In genomic region chr17:39675390-39676082, GRCh38 we compare ENCODE assay signal across 1 cellular context.
TF ChIP-seq lines count a peak whose summit lies in the region.

No MANE protein-coding gene starts in this region.

TF ChIP-seq in K562, 482 proteins besides CTCF, POLR2A, EP300 and RAD21:
- TF ChIP-seq PCBP1 (IDR thresholded peaks at IDR 0.05; ENCODE audit: low read depth, low read length, poor library complexity, severe bottlenecking), result no peak
- TF ChIP-seq BCOR (IDR thresholded peaks at IDR 0.05), result 0 out of 2 replicates have a peak, but pooled peaks have one; percentile 41
- TF ChIP-seq PTTG1 (tag; IDR thresholded peaks at IDR 0.05; ENCODE audit: low read depth), result no peak
- no peak for TF ChIP-seq SNAPC5 (CRISPR knock-in tag; IDR thresholded peaks at IDR 0.05)
